ENCODE assay signal across 7 cellular contexts in the genomic region with DNA sequence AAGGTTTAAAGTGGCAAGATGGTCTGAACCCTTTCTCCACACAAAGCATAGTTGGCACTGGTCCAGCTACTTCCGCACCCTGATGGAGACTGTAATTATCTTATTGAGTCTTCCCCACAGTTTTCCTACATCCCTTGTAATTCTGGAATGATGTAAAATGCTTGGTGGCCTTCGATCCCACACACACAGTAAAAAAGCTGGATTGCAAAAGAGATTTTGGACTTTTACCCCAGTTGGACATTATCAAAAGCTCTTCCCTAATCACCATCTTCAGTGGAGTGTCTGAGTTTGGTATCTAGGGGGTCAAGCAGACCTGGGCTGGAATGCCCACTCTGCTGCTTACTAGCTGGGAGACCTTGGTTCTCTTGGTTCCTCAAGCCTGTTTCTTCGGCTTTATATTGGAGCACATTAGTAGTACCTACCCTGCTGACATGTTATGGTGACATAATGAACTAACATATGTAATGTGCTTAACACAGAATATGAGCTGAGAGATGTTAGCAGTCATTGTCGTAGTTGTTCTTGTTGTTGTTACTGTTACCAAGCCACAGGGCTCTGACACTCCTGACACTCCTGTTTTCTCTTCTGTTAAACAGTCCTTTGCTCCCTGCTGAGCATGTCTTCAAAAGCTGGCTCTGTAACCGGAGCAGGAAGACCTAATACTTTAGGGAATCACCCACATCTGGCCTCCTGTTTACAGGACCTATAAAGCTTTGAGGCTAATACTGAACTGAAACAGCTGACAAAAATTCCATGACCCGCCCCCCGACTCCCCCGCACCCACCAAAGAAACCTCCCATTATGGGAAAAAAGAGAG. TPM values are rescaled to one million over a fixed set of nuclear protein-coding genes. Genes with fewer than 3 reads are reported as not detected.
A peak's percentile ranks its signal among the peaks of the same experiment; 100 is the strongest.
DNase-seq lines count a peak whose midpoint lies in the region; ATAC-seq and TF ChIP-seq lines count a peak whose summit lies in the region.

No MANE protein-coding gene starts in this region.

- H3K27me3 Mint-ChIP-seq in T-helper 2 cell treated with Interferon-gamma antibody and Interleukin-4, amounts not matched to agents 5 μg/mL and 100 μg/mL, for 36 hours (ENCODE audit: low read depth) = peaks cover 2% of the 10 kb centered on the region

- no peaks in the 10 kb centered on the region for H3K27me3 ChIP-seq in MG63
- H3K27me3 ChIP-seq in tibial artery = no peaks in the 10 kb centered on the region

- no peaks in the 10 kb centered on the region for H3K9me3 ChIP-seq in MG63
- no peaks in the 10 kb centered on the region for H3K9me3 ChIP-seq in tibial artery

- no peak overlapping the region for H3K4me3 Mint-ChIP-seq in T-helper 2 cell treated with Interferon-gamma antibody and Interleukin-4, amounts not matched to agents 5 μg/mL and 100 μg/mL, for 36 hours

- no peak for TF ChIP-seq CTCF in cardiac fibroblast (IDR thresholded peaks at IDR 0.05; ENCODE audit: low read depth, low read length)
- no peak for TF ChIP-seq CTCF in tibial artery (IDR thresholded peaks at IDR 0.05)

- no peak overlapping the region for H3K4me3 ChIP-seq in MG63
- peak overlapping the region in 1 of 2 donors; percentile 21 for H3K4me3 ChIP-seq in cardiac fibroblast (replicated peaks in 1 of 2; ENCODE audit: low read depth in 2 of 2, low read length in 2 of 2)
- no peak overlapping the region for H3K4me3 ChIP-seq in tibial artery

- no peaks in the 10 kb centered on the region for H3K9me3 Mint-ChIP-seq in T-helper 2 cell treated with Interferon-gamma antibody and Interleukin-4, amounts not matched to agents 5 μg/mL and 100 μg/mL, for 36 hours

- H3K36me3 Mint-ChIP-seq in T-helper 2 cell treated with Interferon-gamma antibody and Interleukin-4, amounts not matched to agents 5 μg/mL and 100 μg/mL, for 36 hours (ENCODE audit: low read depth) = no peaks in the 10 kb centered on the region

- intact Hi-C loops in tibial artery (cut with DNase I; ENCODE audit: low total_unique reads) = no loop called here

- peaks cover 0 to 21% (median 3%) of the 10 kb centered on the region in 4 donors for H3K4me1 ChIP-seq in tibial artery

- H3K27ac Mint-ChIP-seq in T-helper 2 cell treated with Interferon-gamma antibody and Interleukin-4, amounts not matched to agents 5 μg/mL and 100 μg/mL, for 36 hours = no peak overlapping the region

- H3K27ac ChIP-seq in tibial artery = peak overlapping the region; percentile 47 to 59

- H3K36me3 ChIP-seq in MG63 (no peaks in the 10 kb centered on the region), tibial artery (no peaks in the 10 kb centered on the region)

- H3K4me1 Mint-ChIP-seq in T-helper 2 cell treated with Interferon-gamma antibody and Interleukin-4, amounts not matched to agents 5 μg/mL and 100 μg/mL, for 36 hours (ENCODE audit: low read depth) = no peaks in the 10 kb centered on the region

- ATAC-seq in GM21381 (IDR thresholded peaks at IDR 0.05; ENCODE audit: unreplicated experiment) = no peak

- DNase-seq in MG63 (peak; percentile 50), cardiac fibroblast (ENCODE audit: low read depth in 2 of 2) (peak; percentile 79 to 87), left kidney (ENCODE audit: low read depth, low spot score) (peak; percentile 59), tibial artery (no peak), RPMI8226 (no peak)
- no peak for DNase-seq in T-helper 2 cell treated with Interferon-gamma antibody and Interleukin-4, amounts not matched to agents 5 μg/mL and 100 μg/mL, for 36 hours (ENCODE audit: low spot score)

RNA-seq across cellular contexts. Expression of gene SRPX2, which starts 4.8 kb away (rescaled TPM):
- total RNA-seq in MG63 (2014; rRNA removed; shearing (Covaris generic); ENCODE audit: low replicate concordance) = 11.1 and 12.0 TPM in 2 replicates

RNA-seq across cellular contexts. Expression of gene TSPAN6, which starts 12.2 kb away (rescaled TPM):
- 24.7 and 24.8 TPM in 2 replicates for total RNA-seq in MG63 (2014; rRNA removed; shearing (Covaris generic); ENCODE audit: low replicate concordance)

Comparison
In these comparisons a context has a peak if more than half of its experiments do, and no peak if none do; other contexts are left out.
1. DNase-seq: peak in MG63 (single experiment), cardiac fibroblast (2 of 2) and left kidney (single experiment); none in tibial artery (0 of 2), RPMI8226 (single experiment) and T-helper 2 cell treated with Interferon-gamma antibody and Interleukin-4, amounts not matched to agents 5 μg/mL and 100 μg/mL, for 36 hours (single experiment).